ENCODE assay signal across 8 cellular contexts in the genomic region with DNA sequence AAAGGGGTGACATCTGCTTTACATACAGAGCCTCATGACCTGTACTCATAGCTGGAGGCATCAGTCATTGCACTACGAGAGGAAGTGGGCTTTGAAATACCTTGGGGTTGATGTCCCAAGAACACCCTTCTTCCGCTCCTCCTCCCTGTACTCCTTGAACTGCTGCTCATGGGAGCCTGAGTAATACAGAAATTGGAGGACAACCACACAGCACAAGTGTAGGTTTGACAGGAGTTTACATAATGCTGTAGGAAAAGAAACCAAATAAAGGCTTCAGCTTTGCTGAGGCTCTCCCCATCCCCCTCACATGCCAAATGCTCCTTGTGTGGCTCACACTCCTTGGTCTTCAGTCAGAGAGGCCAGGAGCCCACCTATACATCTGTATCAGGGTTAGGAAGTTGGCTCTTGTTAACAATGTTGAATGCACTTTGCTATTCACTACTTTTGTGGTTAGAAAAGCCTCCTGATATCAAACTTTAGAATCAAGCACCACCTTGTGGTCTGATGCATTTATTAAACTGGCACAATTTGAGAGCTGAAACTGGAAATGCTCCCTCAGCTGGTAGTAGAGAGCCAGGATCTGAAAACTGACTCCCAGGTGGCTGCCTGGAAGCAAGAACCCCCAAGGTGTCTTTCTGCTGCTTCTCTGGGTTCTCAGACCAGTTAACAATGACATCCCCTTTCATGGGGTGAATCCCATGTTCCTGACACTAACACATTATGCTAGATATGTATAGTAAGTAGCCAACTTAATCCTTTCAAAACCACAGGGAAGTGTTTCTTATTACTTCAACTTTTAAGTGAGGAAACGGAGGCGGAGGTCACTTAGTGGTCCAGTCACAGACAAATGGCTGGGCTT. TPM values are rescaled to one million over a fixed set of nuclear protein-coding genes. Genes with fewer than 3 reads are reported as not detected.
A peak's percentile ranks its signal among the peaks of the same experiment; 100 is the strongest.
DNase-seq lines count a peak whose midpoint lies in the region; ATAC-seq and TF ChIP-seq lines count a peak whose summit lies in the region.

No MANE protein-coding gene starts in this region.

- POLR2A ChIA-PET in MCF 10A (lab: Yijun Ruan, JAX): interaction anchor here (0.6 to 2.4 kb wide), 6 partner anchors 10 to 689 kb away, joined by 3 to 11 read pairs (median 4); a partner anchor contains a TSS

- ATAC-seq in GM18867 (IDR thresholded peaks at IDR 0.05; ENCODE audit: unreplicated experiment) (peak; percentile 47), GM18519 (IDR thresholded peaks at IDR 0.05; ENCODE audit: low FRiP score, unreplicated experiment) (no peak)

- peak; percentile 74 for TF ChIP-seq CTCF in MCF 10A (IDR thresholded peaks at IDR 0.05; ENCODE audit: unreplicated experiment)

- H3K4me3 Mint-ChIP-seq in MCF 10A (ENCODE audit: unreplicated experiment): no peak overlapping the region

- DNase-seq in AG20443 (ENCODE audit: low spot score) (peak; percentile 70), NAMALWA (ENCODE audit: low spot score) (peak; percentile 81), T follicular helper cell (ENCODE audit: low read depth) (peak; percentile 15), MCF 10A (ENCODE audit: unreplicated experiment) (peak; percentile 81), iris pigment epithelial cell (ENCODE audit: low read depth) (peak; percentile 87)
- peak; percentile 10 to 33 for DNase-seq in stimulated activated CD4-positive, alpha-beta T cell treated with anti-CD3 and anti-CD28 coated beads, Interleukin-2, amount 100 ng/mL, for 24 hours

- CTCF ChIA-PET in MCF 10A (lab: Yijun Ruan, JAX): interaction anchor here (0.6 to 3.8 kb wide), 47 partner anchors 9 to 1773 kb away, joined by 3 to 45 read pairs (median 4); a partner anchor contains a TSS

- intact Hi-C loops in MCF 10A (cut with micrococcal nuclease): loop anchor here (1.0 to 2.0 kb wide), 6 partner anchors 55 to 649 kb away; no protein-coding TSS in a partner anchor

- no peaks in the 10 kb centered on the region for H3K27me3 Mint-ChIP-seq in MCF 10A (ENCODE audit: insufficient read depth, unreplicated experiment)

- no peaks in the 10 kb centered on the region for H3K4me1 Mint-ChIP-seq in MCF 10A (ENCODE audit: insufficient read depth, unreplicated experiment)

- BruUV-seq in MCF 10A (replicated peaks; lab: Mats Ljungman, UMichigan): no TSS peak

- H3K27ac Mint-ChIP-seq in MCF 10A (ENCODE audit: low read depth, unreplicated experiment): no peak overlapping the region

- H3K9me3 Mint-ChIP-seq in MCF 10A (ENCODE audit: unreplicated experiment): no peaks in the 10 kb centered on the region

- H3K36me3 Mint-ChIP-seq in MCF 10A (ENCODE audit: insufficient read depth, unreplicated experiment): no peaks in the 10 kb centered on the region

RNA-seq across cellular contexts. Expression of a gene that starts 56.2 kb away (rescaled TPM):
- 1.2 and 2.7 TPM in 2 replicates for total RNA-seq in MCF 10A (2022)

Comparison
In these comparisons a context has a peak if more than half of its experiments do, and no peak if none do; other contexts are left out.
1. DNase-seq: peak in every context shown above with its lines; median percentile 87 in iris pigment epithelial cell; 81 in NAMALWA; 81 in MCF 10A; 70 in AG20443; 22 in stimulated activated CD4-positive, alpha-beta T cell treated with anti-CD3 and anti-CD28 coated beads, Interleukin-2, amount 100 ng/mL, for 24 hours; 15 in T follicular helper cell.